ENCODE assay signal across 15 cellular contexts in genomic region chr14:100623961-100624360, GRCh38. TPM values are rescaled to one million over a fixed set of nuclear protein-coding genes. Genes with fewer than 3 reads are reported as not detected.
"Had no signal": no experiment of that assay in that cellular context is flagged by ENCODE, and none has a peak within 500 bp of the region (broad histone marks: within the 10 kb centered on the region; RNA-seq: fewer than 3 reads in every experiment).

No MANE protein-coding gene starts in this region.

- H3K4me3 Mint-ChIP-seq: activated CD4-positive, alpha-beta T cell treated with anti-CD3 and anti-CD28 coated beads for 36 hours; activated naive CD8-positive, alpha-beta T cell treated with anti-CD3 and anti-CD28 coated beads for 36 hours; naive thymus-derived CD4-positive, alpha-beta T cell; stimulated activated naive B cell treated with anti-CD40 and anti-IgM and Interleukin-4, amounts not matched to agents 10 μg/mL and 1 μg/mL and 100 μg/mL, for 72 hours; WTC11 had no signal

- H3K9me3 ChIP-seq: neutrophil, pancreas had no signal

- ATAC-seq: left cardiac atrium; naive thymus-derived CD4-positive, alpha-beta T cell; pancreas; stimulated activated naive B cell treated with anti-CD40 and anti-IgM and Interleukin-4, amounts not matched to agents 10 μg/mL and 1 μg/mL and 100 μg/mL, for 72 hours; WTC11 had no signal

- H3K27ac ChIP-seq: cardiac muscle cell, epithelial cell of prostate, hepatocyte, neutrophil, pancreas had no signal

- H3K27me3 Mint-ChIP-seq: activated naive CD8-positive, alpha-beta T cell treated with anti-CD3 and anti-CD28 coated beads for 36 hours had no signal

- H3K36me3 Mint-ChIP-seq: activated naive CD8-positive, alpha-beta T cell treated with anti-CD3 and anti-CD28 coated beads for 36 hours; stimulated activated naive B cell treated with anti-CD40 and anti-IgM and Interleukin-4, amounts not matched to agents 10 μg/mL and 1 μg/mL and 100 μg/mL, for 72 hours; WTC11 had no signal

- H3K27me3 ChIP-seq: cardiac muscle cell, hepatocyte, pancreas had no signal

- H3K4me2 ChIP-seq: hepatocyte had no signal

- H2AFZ ChIP-seq: hepatocyte had no signal

- H3K4me1 Mint-ChIP-seq: activated CD4-positive, alpha-beta T cell treated with anti-CD3 and anti-CD28 coated beads for 36 hours; activated naive CD8-positive, alpha-beta T cell treated with anti-CD3 and anti-CD28 coated beads for 36 hours had no signal

- H3K27ac Mint-ChIP-seq: activated CD4-positive, alpha-beta T cell treated with anti-CD3 and anti-CD28 coated beads for 36 hours; activated naive CD8-positive, alpha-beta T cell treated with anti-CD3 and anti-CD28 coated beads for 36 hours; stimulated activated naive B cell treated with anti-CD40 and anti-IgM and Interleukin-4, amounts not matched to agents 10 μg/mL and 1 μg/mL and 100 μg/mL, for 72 hours; WTC11 had no signal

- DNase-seq: activated CD4-positive, alpha-beta T cell treated with anti-CD3 and anti-CD28 coated beads for 36 hours; activated CD4-positive, alpha-beta T cell treated with anti-CD3 and anti-CD28 coated beads, Interleukin-2, amount 50 U/mL, for 48 hours; activated naive CD8-positive, alpha-beta T cell treated with anti-CD3 and anti-CD28 coated beads for 36 hours; amygdala; foreskin fibroblast; left cardiac atrium; mesendoderm; naive thymus-derived CD4-positive, alpha-beta T cell; stimulated activated naive B cell treated with anti-CD40 and anti-IgM and Interleukin-4, amounts not matched to agents 10 μg/mL and 1 μg/mL and 100 μg/mL, for 72 hours had no signal

- H3K36me3 ChIP-seq: cardiac muscle cell, neutrophil, pancreas had no signal

- H3K4me3 ChIP-seq: cardiac muscle cell, hepatocyte, pancreas had no signal

RNA-seq across cellular contexts. Expression of gene BEGAIN, which starts 36.7 kb away (rescaled TPM):
- total RNA-seq: cardiac muscle cell had no signal
- polyA plus RNA-seq: cardiac muscle cell had no signal
